In genomic region chr11:12076840-12077534, GRCh38 we compare ENCODE assay signal across 14 cellular contexts. TPM values are rescaled to one million over a fixed set of nuclear protein-coding genes. Genes with fewer than 3 reads are reported as not detected.
A peak's percentile ranks its signal among the peaks of the same experiment; 100 is the strongest.
DNase-seq lines count a peak whose midpoint lies in the region; ATAC-seq, FAIRE-seq and TF ChIP-seq lines count a peak whose summit lies in the region.
"Had no signal": no experiment of that assay in that cellular context is flagged by ENCODE, and none has a peak within 500 bp of the region (broad histone marks: within the 10 kb centered on the region; RNA-seq: fewer than 3 reads in every experiment).

No MANE protein-coding gene starts in this region.

- H3K4me1 ChIP-seq in Caco-2 (peaks cover 21% of the 10 kb centered on the region), K562 (replicated peaks in 1 of 2; ENCODE audit: control insufficient read depth in 2 of 2, insufficient read depth in 2 of 2, low read length in 2 of 2) (no peaks in the 10 kb centered on the region; a peak in 1 of 5 replicates)
- H3K4me1 ChIP-seq: spleen had no signal

- FAIRE-seq in K562 (lab: Jason Lieb, UNC), result no peak
- FAIRE-seq: GM12891 had no signal

- TF ChIP-seq EP300 in K562 (IDR thresholded peaks at IDR 0.05; ENCODE audit: low read length), result no peak

- H3K27me3 ChIP-seq in Caco-2 (replicated peaks; ENCODE audit: control insufficient read depth, insufficient read depth, low read length) (no peaks in the 10 kb centered on the region), K562 (ENCODE audit: control insufficient read depth in 2 of 2, insufficient read depth in 2 of 2, low read length in 2 of 2) (peaks cover 32 to 52% of the 10 kb centered on the region in 2 experiments), MG63 (no peaks in the 10 kb centered on the region)
- H3K27me3 ChIP-seq: spleen had no signal

- H3K9me1 ChIP-seq in K562 (ENCODE audit: control insufficient read depth, insufficient read depth, low read length), result no peaks in the 10 kb centered on the region

- H3K79me2 ChIP-seq in K562 (ENCODE audit: control insufficient read depth, insufficient read depth, low read length), result no peaks in the 10 kb centered on the region

- H3K9ac ChIP-seq in K562 (ENCODE audit: insufficient read depth in 1 of 2, low read depth in 2 of 2, low read length in 2 of 2), result no peak overlapping the region

- no peak overlapping the region for H3K4me3 ChIP-seq in Caco-2 (ENCODE audit: low read depth, low read length)
- no peak overlapping the region for H3K4me3 ChIP-seq in K562
- H3K4me3 ChIP-seq in skeletal muscle cell (ENCODE audit: low read depth, low read length), result peak overlapping the region; percentile 0
- H3K4me3 ChIP-seq in MG63, result no peak overlapping the region
- H3K4me3 ChIP-seq: mucosa of descending colon, spleen had no signal

- peak overlapping the region; percentile 1 for H3K27ac Mint-ChIP-seq in Caco-2 (ENCODE audit: unreplicated experiment)
- H3K27ac Mint-ChIP-seq: activated CD8-positive, alpha-beta memory T cell treated with anti-CD3 and anti-CD28 coated beads, Interleukin-2, amount 10 ng/mL, durations not matched to agents 7 days and 5 days had no signal

- H4K20me1 ChIP-seq in K562 (replicated peaks; ENCODE audit: control insufficient read depth, insufficient read depth, low read length), result 0 out of 2 replicates have a peak, but pooled peaks cover 3% of the 10 kb centered on the region

- CTCF ChIA-PET in Caco-2 (lab: Charles Lee) (interaction anchor here (1.8 kb wide), 1 partner anchor 24 kb away, joined by 4 read pairs; no protein-coding TSS in a partner anchor), K562 (lab: Yijun Ruan, JAX; ENCODE audit: low intra/inter-chr PET ratio) (no interaction called here)

- peaks cover 34% of the 10 kb centered on the region for H3K4me1 Mint-ChIP-seq in Caco-2 (ENCODE audit: low read depth, unreplicated experiment)
- H3K4me1 Mint-ChIP-seq: activated CD8-positive, alpha-beta memory T cell treated with anti-CD3 and anti-CD28 coated beads, Interleukin-2, amount 10 ng/mL, durations not matched to agents 7 days and 5 days had no signal

- H2AFZ ChIP-seq in K562 (ENCODE audit: low read depth, low read length), result no peak overlapping the region

- POLR2A ChIA-PET in Caco-2 (lab: Charles Lee) (no interaction called here), K562 (lab: Yijun Ruan, JAX) (interaction anchor here (0.6 to 1.2 kb wide), 2 partner anchors 18 to 48 kb away, joined by 3 to 4 read pairs; no protein-coding TSS in a partner anchor)

- no peaks in the 10 kb centered on the region for H3K9me3 ChIP-seq in Caco-2
- no peaks in the 10 kb centered on the region for H3K9me3 ChIP-seq in K562 (replicated peaks; ENCODE audit: control insufficient read depth, insufficient read depth, low read depth, low read length)
- H3K9me3 ChIP-seq in MG63, result no peaks in the 10 kb centered on the region; the same call in 1 of the 2 replicates
- H3K9me3 ChIP-seq: mucosa of descending colon, spleen had no signal

- no peak overlapping the region for H3K4me3 Mint-ChIP-seq in Caco-2 (ENCODE audit: unreplicated experiment)
- H3K4me3 Mint-ChIP-seq: activated CD8-positive, alpha-beta memory T cell treated with anti-CD3 and anti-CD28 coated beads, Interleukin-2, amount 10 ng/mL, durations not matched to agents 7 days and 5 days had no signal

- no peak for ATAC-seq in K562
- ATAC-seq in GM18873 (IDR thresholded peaks at IDR 0.05; ENCODE audit: low FRiP score, unreplicated experiment), result no peak
- ATAC-seq: activated CD8-positive, alpha-beta memory T cell treated with anti-CD3 and anti-CD28 coated beads, Interleukin-2, amount 10 ng/mL, durations not matched to agents 7 days and 5 days had no signal

- intact Hi-C loops in Caco-2 (cut with micrococcal nuclease; ENCODE audit: unreplicated experiment), result no loop called here
- intact Hi-C loops in K562 (cut with micrococcal nuclease), result no loop called here

- H3K27ac ChIP-seq in K562 (ENCODE audit: extremely low read depth, low read depth, low read length), result no peak overlapping the region
- H3K27ac ChIP-seq: spleen had no signal

- WGBS in K562 (ENCODE audit: insufficient coverage, low coverage, missing lambda C conversion rate), result 3% methylated on average over 4 of the region's 4 CpGs

- no peak for TF ChIP-seq POLR2A in K562 (conservative IDR thresholded peaks at IDR 0.05)

- H3K4me2 ChIP-seq in K562 (ENCODE audit: insufficient read depth, low read length), result no peak overlapping the region

- TF ChIP-seq RAD21 in K562 (CRISPR knock-in tag; conservative IDR thresholded peaks at IDR 0.05 in 1 of 2, IDR thresholded peaks at IDR 0.05 in 1 of 2), result no peak

- no peaks in the 10 kb centered on the region for H3K9me3 Mint-ChIP-seq in Caco-2 (ENCODE audit: unreplicated experiment)

- H3K36me3 Mint-ChIP-seq in Caco-2 (ENCODE audit: insufficient read depth, unreplicated experiment), result no peaks in the 10 kb centered on the region
- H3K36me3 Mint-ChIP-seq: activated CD8-positive, alpha-beta memory T cell treated with anti-CD3 and anti-CD28 coated beads, Interleukin-2, amount 10 ng/mL, durations not matched to agents 7 days and 5 days had no signal

- H3K36me3 ChIP-seq in Caco-2 (ENCODE audit: control insufficient read depth, insufficient read depth, low read length) (no peaks in the 10 kb centered on the region), K562 (ENCODE audit: control insufficient read depth, insufficient read depth, low read length) (no peaks in the 10 kb centered on the region), MG63 (no peaks in the 10 kb centered on the region)
- H3K36me3 ChIP-seq: spleen had no signal

- DNase-seq in Caco-2 (no peak), K562 (ENCODE audit: extremely low read depth in 1 of 4, low spot score in 3 of 4) (no peak), hepatic stellate cell (ENCODE audit: low spot score) (peak; percentile 31), skeletal muscle cell (ENCODE audit: low read depth) (no peak), NCI-H2171 treated with DMSO at 0.1 percent for 48 hours (lab: John Stamatoyannopoulos, UW) (no peak), MG63 (no peak), HT-29 (ENCODE audit: low spot score) (no peak)
- DNase-seq: activated CD8-positive, alpha-beta memory T cell treated with anti-CD3 and anti-CD28 coated beads, Interleukin-2, amount 10 ng/mL, durations not matched to agents 7 days and 5 days; DMS79 treated with DMSO at 0.1 percent for 48 hours; mucosa of descending colon; NCI-H345; spleen had no signal

- H3K27me3 Mint-ChIP-seq in Caco-2 (ENCODE audit: insufficient read depth, unreplicated experiment), result no peaks in the 10 kb centered on the region

- in situ Hi-C loops in K562 (cut with MboI), result no loop called here

- no TSS peak for BruUV-seq in Caco-2 (replicated peaks; lab: Mats Ljungman, UMichigan)
- BruUV-seq in K562 (replicated peaks; lab: Mats Ljungman, UMichigan), result no TSS peak

- TF ChIP-seq CTCF in Caco-2 (IDR thresholded peaks at IDR 0.05; ENCODE audit: insufficient read depth in 1 of 2, low read depth in 1 of 2, low read length in 1 of 2, severe bottlenecking in 1 of 2, unreplicated experiment in 1 of 2) (no peak), K562 (IDR thresholded peaks at IDR 0.05 in 2 of 3, conservative IDR thresholded peaks at IDR 0.05 in 1 of 3; ENCODE audit: insufficient read depth in 2 of 3, low read depth in 1 of 3, low read length in 3 of 3) (no peak)

TF ChIP-seq in K562, 482 proteins besides CTCF, POLR2A, EP300 and RAD21:
- TF ChIP-seq RFX1 (IDR thresholded peaks at IDR 0.05), result 0 out of 2 replicates have a peak, but pooled peaks have one; percentile 5
- TF ChIP-seq ZBTB7A (IDR thresholded peaks at IDR 0.05; ENCODE audit: borderline replicate concordance, control insufficient read depth, low read depth, low read length), result no peak
- TF ChIP-seq ZNF431 (CRISPR knock-in tag; IDR thresholded peaks at IDR 0.05), result no peak
- no peak for TF ChIP-seq TAF9B (IDR thresholded peaks at IDR 0.05; ENCODE audit: partially characterized antibody)
- no peak for TF ChIP-seq TCFL5 (CRISPR knock-in tag; conservative IDR thresholded peaks at IDR 0.05)
TF ChIP-seq in K562: peak in this region for 1.

RNA-seq across cellular contexts. Expression of gene MICAL2, which starts 33.4 kb away (rescaled TPM):
- total RNA-seq in Caco-2 (2022) (247 and 272 TPM in 2 replicates), K562 (2014; rRNA removed) (33.6 and 42.7 TPM in 2 replicates), K562 (2014; rRNA removed; fragmentation: Illumina TruSeq; extraction: Trizol) (35.0 and 36.8 TPM in 2 replicates), K562 (2015; rRNA removed; fragmentation: Illumina TruSeq; extraction: Trizol) (22.9 and 23.7 TPM in 2 replicates), K562 (2021) (63.5 and 64.2 TPM in 2 replicates)
- total RNA-seq in K562 (2011; cell fraction: chromatin; rRNA removed; ENCODE audit: low replicate concordance), result 173 and 222 TPM in 2 replicates
- total RNA-seq in K562 (2011; cell fraction: nucleolus; rRNA removed), result 77.0 and 99.7 TPM in 2 replicates
- total RNA-seq in K562 (2011; cell fraction: nucleoplasm; rRNA removed), result 107 and 133 TPM in 2 replicates
- polyA plus RNA-seq in K562 (2011; rRNA removed) (38.1 and 47.3 TPM in 2 replicates), K562 (2014; fragmentation: Illumina TruSeq; extraction: Trizol) (40.3 and 43.0 TPM in 2 replicates), K562 (2014; fragmentation: Nextera tagmentation; extraction: Ambion mirVana) (1 to 10 TPM; 4.7 to 5.9 TPM), K562 (2014; rRNA removed) (23.3 and 24.0 TPM in 2 replicates)
- polyA plus RNA-seq in K562 (2011; cell fraction: cytosol; rRNA removed), result 28.3 and 36.5 TPM in 2 replicates
- polyA plus RNA-seq in K562 (2011; cell fraction: nucleus; rRNA removed), result 46.0 and 76.1 TPM in 2 replicates
- 31.7 and 42.8 TPM in 2 replicates for polyA plus RNA-seq in K562 (2012)
- polyA minus RNA-seq in K562 (2011; rRNA and poly(A)+ RNA removed), result 82.4 and 92.6 TPM in 2 replicates
- polyA minus RNA-seq in K562 (2011; cell fraction: cytosol; rRNA and poly(A)+ RNA removed), result 47.4 and 54.4 TPM in 2 replicates
- polyA minus RNA-seq in K562 (2011; cell fraction: nucleus; rRNA and poly(A)+ RNA removed), result 66.9 and 104 TPM in 2 replicates
- 37.9 and 42.4 TPM in 2 replicates for total RNA-seq in MG63 (2014; rRNA removed; shearing (Covaris generic); ENCODE audit: low replicate concordance)
- 150 and 153 TPM in 2 replicates for total RNA-seq in HT-29 (2014; rRNA removed; shearing (Covaris generic))
